ENCODE assay signal across 1 cellular context in the genomic region with DNA sequence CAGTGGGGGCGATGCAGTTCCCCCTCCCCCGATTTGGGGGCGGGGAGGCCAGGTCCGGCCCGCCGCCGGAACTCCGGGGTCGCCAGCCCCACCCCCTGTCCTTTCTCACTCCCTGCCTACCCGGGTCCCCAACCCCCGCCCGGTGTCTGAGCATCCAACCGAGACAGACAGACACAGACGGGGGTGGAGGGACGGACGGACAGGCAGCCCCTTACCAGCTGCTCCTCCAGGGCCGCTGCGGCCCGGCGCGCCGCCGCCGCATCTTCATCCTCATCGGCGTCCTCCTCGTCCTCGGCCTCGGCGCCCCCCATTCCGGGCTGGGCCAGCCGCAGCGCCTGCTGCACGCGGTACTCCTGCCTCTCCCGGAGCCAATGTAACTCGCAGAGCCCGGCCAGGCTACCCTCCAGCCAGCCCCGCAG.
A peak's percentile ranks its signal among the peaks of the same experiment; 100 is the strongest.
TF ChIP-seq lines count a peak whose summit lies in the region.

No MANE protein-coding gene starts in this region.

TF ChIP-seq in K562, 482 proteins besides CTCF, POLR2A, EP300 and RAD21 (continues in another document):
- 0 out of 2 replicates have a peak, but pooled peaks have one; percentile 0 for TF ChIP-seq CTBP1 (IDR thresholded peaks at IDR 0.05; ENCODE audit: borderline replicate concordance)
- no peak for TF ChIP-seq IFI16 (CRISPR knock-in tag; IDR thresholded peaks at IDR 0.05)
- TF ChIP-seq SMAD4 (CRISPR knock-in tag; conservative IDR thresholded peaks at IDR 0.05): 0 out of 2 replicates have a peak, but pooled peaks have one; percentile 25
- TF ChIP-seq NR4A1 (CRISPR knock-in tag; IDR thresholded peaks at IDR 0.05): 0 out of 2 replicates have a peak, but pooled peaks have one; percentile 21
- no peak for TF ChIP-seq NR4A1 (tag; IDR thresholded peaks at IDR 0.05)
- TF ChIP-seq, protein P1, sequence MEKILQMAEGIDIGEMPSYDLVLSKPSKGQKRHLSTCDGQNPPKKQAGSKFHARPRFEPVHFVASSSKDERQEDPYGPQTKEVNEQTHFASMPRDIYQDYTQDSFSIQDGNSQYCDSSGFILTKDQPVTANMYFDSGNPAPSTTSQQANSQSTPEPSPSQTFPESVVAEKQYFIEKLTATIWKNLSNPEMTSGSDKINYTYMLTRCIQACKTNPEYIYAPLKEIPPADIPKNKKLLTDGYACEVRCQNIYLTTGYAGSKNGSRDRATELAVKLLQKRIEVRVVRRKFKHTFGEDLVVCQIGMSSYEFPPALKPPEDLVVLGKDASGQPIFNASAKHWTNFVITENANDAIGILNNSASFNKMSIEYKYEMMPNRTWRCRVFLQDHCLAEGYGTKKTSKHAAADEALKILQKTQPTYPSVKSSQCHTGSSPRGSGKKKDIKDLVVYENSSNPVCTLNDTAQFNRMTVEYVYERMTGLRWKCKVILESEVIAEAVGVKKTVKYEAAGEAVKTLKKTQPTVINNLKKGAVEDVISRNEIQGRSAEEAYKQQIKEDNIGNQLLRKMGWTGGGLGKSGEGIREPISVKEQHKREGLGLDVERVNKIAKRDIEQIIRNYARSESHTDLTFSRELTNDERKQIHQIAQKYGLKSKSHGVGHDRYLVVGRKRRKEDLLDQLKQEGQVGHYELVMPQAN (IDR thresholded peaks at IDR 0.05; ENCODE audit: borderline replicate concordance): no peak
- peak; percentile 30; the same call in 1 of the 2 replicates for TF ChIP-seq RBFOX2 (IDR thresholded peaks at IDR 0.05; ENCODE audit: low read depth, low read length)
- TF ChIP-seq, protein P2, sequence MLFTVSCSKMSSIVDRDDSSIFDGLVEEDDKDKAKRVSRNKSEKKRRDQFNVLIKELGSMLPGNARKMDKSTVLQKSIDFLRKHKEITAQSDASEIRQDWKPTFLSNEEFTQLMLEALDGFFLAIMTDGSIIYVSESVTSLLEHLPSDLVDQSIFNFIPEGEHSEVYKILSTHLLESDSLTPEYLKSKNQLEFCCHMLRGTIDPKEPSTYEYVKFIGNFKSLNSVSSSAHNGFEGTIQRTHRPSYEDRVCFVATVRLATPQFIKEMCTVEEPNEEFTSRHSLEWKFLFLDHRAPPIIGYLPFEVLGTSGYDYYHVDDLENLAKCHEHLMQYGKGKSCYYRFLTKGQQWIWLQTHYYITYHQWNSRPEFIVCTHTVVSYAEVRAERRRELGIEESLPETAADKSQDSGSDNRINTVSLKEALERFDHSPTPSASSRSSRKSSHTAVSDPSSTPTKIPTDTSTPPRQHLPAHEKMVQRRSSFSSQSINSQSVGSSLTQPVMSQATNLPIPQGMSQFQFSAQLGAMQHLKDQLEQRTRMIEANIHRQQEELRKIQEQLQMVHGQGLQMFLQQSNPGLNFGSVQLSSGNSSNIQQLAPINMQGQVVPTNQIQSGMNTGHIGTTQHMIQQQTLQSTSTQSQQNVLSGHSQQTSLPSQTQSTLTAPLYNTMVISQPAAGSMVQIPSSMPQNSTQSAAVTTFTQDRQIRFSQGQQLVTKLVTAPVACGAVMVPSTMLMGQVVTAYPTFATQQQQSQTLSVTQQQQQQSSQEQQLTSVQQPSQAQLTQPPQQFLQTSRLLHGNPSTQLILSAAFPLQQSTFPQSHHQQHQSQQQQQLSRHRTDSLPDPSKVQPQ (CRISPR knock-in tag; IDR thresholded peaks at IDR 0.05; ENCODE audit: borderline replicate concordance): no peak
- TF ChIP-seq KDM5B (IDR thresholded peaks at IDR 0.05; ENCODE audit: insufficient replicate concordance, low read depth, low read length): peak; percentile 32
- TF ChIP-seq L3MBTL2 (IDR thresholded peaks at IDR 0.05): peak; percentile 70
- TF ChIP-seq, protein P3, sequence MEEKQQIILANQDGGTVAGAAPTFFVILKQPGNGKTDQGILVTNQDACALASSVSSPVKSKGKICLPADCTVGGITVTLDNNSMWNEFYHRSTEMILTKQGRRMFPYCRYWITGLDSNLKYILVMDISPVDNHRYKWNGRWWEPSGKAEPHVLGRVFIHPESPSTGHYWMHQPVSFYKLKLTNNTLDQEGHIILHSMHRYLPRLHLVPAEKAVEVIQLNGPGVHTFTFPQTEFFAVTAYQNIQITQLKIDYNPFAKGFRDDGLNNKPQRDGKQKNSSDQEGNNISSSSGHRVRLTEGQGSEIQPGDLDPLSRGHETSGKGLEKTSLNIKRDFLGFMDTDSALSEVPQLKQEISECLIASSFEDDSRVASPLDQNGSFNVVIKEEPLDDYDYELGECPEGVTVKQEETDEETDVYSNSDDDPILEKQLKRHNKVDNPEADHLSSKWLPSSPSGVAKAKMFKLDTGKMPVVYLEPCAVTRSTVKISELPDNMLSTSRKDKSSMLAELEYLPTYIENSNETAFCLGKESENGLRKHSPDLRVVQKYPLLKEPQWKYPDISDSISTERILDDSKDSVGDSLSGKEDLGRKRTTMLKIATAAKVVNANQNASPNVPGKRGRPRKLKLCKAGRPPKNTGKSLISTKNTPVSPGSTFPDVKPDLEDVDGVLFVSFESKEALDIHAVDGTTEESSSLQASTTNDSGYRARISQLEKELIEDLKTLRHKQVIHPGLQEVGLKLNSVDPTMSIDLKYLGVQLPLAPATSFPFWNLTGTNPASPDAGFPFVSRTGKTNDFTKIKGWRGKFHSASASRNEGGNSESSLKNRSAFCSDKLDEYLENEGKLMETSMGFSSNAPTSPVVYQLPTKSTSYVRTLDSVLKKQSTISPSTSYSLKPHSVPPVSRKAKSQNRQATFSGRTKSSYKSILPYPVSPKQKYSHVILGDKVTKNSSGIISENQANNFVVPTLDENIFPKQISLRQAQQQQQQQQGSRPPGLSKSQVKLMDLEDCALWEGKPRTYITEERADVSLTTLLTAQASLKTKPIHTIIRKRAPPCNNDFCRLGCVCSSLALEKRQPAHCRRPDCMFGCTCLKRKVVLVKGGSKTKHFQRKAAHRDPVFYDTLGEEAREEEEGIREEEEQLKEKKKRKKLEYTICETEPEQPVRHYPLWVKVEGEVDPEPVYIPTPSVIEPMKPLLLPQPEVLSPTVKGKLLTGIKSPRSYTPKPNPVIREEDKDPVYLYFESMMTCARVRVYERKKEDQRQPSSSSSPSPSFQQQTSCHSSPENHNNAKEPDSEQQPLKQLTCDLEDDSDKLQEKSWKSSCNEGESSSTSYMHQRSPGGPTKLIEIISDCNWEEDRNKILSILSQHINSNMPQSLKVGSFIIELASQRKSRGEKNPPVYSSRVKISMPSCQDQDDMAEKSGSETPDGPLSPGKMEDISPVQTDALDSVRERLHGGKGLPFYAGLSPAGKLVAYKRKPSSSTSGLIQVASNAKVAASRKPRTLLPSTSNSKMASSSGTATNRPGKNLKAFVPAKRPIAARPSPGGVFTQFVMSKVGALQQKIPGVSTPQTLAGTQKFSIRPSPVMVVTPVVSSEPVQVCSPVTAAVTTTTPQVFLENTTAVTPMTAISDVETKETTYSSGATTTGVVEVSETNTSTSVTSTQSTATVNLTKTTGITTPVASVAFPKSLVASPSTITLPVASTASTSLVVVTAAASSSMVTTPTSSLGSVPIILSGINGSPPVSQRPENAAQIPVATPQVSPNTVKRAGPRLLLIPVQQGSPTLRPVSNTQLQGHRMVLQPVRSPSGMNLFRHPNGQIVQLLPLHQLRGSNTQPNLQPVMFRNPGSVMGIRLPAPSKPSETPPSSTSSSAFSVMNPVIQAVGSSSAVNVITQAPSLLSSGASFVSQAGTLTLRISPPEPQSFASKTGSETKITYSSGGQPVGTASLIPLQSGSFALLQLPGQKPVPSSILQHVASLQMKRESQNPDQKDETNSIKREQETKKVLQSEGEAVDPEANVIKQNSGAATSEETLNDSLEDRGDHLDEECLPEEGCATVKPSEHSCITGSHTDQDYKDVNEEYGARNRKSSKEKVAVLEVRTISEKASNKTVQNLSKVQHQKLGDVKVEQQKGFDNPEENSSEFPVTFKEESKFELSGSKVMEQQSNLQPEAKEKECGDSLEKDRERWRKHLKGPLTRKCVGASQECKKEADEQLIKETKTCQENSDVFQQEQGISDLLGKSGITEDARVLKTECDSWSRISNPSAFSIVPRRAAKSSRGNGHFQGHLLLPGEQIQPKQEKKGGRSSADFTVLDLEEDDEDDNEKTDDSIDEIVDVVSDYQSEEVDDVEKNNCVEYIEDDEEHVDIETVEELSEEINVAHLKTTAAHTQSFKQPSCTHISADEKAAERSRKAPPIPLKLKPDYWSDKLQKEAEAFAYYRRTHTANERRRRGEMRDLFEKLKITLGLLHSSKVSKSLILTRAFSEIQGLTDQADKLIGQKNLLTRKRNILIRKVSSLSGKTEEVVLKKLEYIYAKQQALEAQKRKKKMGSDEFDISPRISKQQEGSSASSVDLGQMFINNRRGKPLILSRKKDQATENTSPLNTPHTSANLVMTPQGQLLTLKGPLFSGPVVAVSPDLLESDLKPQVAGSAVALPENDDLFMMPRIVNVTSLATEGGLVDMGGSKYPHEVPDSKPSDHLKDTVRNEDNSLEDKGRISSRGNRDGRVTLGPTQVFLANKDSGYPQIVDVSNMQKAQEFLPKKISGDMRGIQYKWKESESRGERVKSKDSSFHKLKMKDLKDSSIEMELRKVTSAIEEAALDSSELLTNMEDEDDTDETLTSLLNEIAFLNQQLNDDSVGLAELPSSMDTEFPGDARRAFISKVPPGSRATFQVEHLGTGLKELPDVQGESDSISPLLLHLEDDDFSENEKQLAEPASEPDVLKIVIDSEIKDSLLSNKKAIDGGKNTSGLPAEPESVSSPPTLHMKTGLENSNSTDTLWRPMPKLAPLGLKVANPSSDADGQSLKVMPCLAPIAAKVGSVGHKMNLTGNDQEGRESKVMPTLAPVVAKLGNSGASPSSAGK (IDR thresholded peaks at IDR 0.05): peak; percentile 80
- TF ChIP-seq, protein P4, sequence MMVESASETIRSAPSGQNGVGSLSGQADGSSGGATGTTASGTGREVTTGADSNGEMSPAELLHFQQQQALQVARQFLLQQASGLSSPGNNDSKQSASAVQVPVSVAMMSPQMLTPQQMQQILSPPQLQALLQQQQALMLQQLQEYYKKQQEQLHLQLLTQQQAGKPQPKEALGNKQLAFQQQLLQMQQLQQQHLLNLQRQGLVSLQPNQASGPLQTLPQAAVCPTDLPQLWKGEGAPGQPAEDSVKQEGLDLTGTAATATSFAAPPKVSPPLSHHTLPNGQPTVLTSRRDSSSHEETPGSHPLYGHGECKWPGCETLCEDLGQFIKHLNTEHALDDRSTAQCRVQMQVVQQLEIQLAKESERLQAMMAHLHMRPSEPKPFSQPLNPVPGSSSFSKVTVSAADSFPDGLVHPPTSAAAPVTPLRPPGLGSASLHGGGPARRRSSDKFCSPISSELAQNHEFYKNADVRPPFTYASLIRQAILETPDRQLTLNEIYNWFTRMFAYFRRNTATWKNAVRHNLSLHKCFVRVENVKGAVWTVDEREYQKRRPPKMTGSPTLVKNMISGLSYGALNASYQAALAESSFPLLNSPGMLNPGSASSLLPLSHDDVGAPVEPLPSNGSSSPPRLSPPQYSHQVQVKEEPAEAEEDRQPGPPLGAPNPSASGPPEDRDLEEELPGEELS (CRISPR knock-in tag; IDR thresholded peaks at IDR 0.05; ENCODE audit: borderline replicate concordance): peak; percentile 63; the same call in 1 of the 2 replicates
- 0 out of 2 replicates have a peak, but pooled peaks have one; percentile 1 for TF ChIP-seq RBM34 (IDR thresholded peaks at IDR 0.05; ENCODE audit: borderline replicate concordance, insufficient read depth, low read length)
- TF ChIP-seq, protein P5, sequence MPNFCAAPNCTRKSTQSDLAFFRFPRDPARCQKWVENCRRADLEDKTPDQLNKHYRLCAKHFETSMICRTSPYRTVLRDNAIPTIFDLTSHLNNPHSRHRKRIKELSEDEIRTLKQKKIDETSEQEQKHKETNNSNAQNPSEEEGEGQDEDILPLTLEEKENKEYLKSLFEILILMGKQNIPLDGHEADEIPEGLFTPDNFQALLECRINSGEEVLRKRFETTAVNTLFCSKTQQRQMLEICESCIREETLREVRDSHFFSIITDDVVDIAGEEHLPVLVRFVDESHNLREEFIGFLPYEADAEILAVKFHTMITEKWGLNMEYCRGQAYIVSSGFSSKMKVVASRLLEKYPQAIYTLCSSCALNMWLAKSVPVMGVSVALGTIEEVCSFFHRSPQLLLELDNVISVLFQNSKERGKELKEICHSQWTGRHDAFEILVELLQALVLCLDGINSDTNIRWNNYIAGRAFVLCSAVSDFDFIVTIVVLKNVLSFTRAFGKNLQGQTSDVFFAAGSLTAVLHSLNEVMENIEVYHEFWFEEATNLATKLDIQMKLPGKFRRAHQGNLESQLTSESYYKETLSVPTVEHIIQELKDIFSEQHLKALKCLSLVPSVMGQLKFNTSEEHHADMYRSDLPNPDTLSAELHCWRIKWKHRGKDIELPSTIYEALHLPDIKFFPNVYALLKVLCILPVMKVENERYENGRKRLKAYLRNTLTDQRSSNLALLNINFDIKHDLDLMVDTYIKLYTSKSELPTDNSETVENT (CRISPR knock-in tag; IDR thresholded peaks at IDR 0.05): peak; percentile 28; the same call in 1 of the 2 replicates
- TF ChIP-seq NUFIP1 (IDR thresholded peaks at IDR 0.05; ENCODE audit: partially characterized antibody): no peak
- no peak for TF ChIP-seq PCBP2 (IDR thresholded peaks at IDR 0.05; ENCODE audit: low read depth, low read length, poor library complexity, severe bottlenecking)
- TF ChIP-seq PHF8 (IDR thresholded peaks at IDR 0.05; ENCODE audit: borderline replicate concordance, low read length): 0 out of 2 replicates have a peak, but pooled peaks have one; percentile 21
- TF ChIP-seq NCOA1 (IDR thresholded peaks at IDR 0.05; ENCODE audit: low read depth): no peak
- 0 out of 2 replicates have a peak, but pooled peaks have one; percentile 21 for TF ChIP-seq SMAD3 (CRISPR knock-in tag; conservative IDR thresholded peaks at IDR 0.05)
- peak; percentile 36; the same call in 1 of the 2 replicates for TF ChIP-seq ZFX (CRISPR knock-in tag; IDR thresholded peaks at IDR 0.05)
- peak in 1 of 2 experiments; percentile 41; a peak in 1 of 4 replicates for TF ChIP-seq HDAC1 (IDR thresholded peaks at IDR 0.05)
- TF ChIP-seq, protein P6, sequence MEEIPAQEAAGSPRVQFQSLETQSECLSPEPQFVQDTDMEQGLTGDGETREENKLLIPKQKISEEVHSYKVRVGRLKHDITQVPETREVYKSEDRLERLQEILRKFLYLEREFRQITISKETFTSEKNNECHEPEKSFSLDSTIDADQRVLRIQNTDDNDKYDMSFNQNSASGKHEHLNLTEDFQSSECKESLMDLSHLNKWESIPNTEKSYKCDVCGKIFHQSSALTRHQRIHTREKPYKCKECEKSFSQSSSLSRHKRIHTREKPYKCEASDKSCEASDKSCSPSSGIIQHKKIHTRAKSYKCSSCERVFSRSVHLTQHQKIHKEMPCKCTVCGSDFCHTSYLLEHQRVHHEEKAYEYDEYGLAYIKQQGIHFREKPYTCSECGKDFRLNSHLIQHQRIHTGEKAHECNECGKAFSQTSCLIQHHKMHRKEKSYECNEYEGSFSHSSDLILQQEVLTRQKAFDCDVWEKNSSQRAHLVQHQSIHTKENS (CRISPR knock-in tag; IDR thresholded peaks at IDR 0.05): no peak
- TF ChIP-seq U2AF1 (optimal IDR thresholded peaks at IDR 0.05; ENCODE audit: low read depth, low read length): peak; percentile 50
- TF ChIP-seq, protein P7, sequence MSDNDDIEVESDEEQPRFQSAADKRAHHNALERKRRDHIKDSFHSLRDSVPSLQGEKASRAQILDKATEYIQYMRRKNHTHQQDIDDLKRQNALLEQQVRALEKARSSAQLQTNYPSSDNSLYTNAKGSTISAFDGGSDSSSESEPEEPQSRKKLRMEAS (CRISPR knock-in tag; IDR thresholded peaks at IDR 0.05): peak; percentile 19; the same call in 1 of the 2 replicates
- TF ChIP-seq PHF21A (IDR thresholded peaks at IDR 0.05; ENCODE audit: borderline replicate concordance, low read depth): no peak
- TF ChIP-seq RB1 (IDR thresholded peaks at IDR 0.05; ENCODE audit: low read depth): 0 out of 2 replicates have a peak, but pooled peaks have one; percentile 28
- TF ChIP-seq, protein P8, sequence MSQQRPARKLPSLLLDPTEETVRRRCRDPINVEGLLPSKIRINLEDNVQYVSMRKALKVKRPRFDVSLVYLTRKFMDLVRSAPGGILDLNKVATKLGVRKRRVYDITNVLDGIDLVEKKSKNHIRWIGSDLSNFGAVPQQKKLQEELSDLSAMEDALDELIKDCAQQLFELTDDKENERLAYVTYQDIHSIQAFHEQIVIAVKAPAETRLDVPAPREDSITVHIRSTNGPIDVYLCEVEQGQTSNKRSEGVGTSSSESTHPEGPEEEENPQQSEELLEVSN (IDR thresholded peaks at IDR 0.05; ENCODE audit: borderline replicate concordance in 1 of 2, extremely low read depth in 1 of 2, insufficient read depth in 1 of 2, insufficient read length in 1 of 2, low read depth in 1 of 2, low read length in 1 of 2, poor library complexity in 1 of 2, severe bottlenecking in 1 of 2): peak; percentile 36 to 79
